In genomic region chr4:6190486-6190885, GRCh38 we compare ENCODE assay signal across 24 cellular contexts. TPM values are rescaled to one million over a fixed set of nuclear protein-coding genes. Genes with fewer than 3 reads are reported as not detected.
DNase-seq lines count a peak whose midpoint lies in the region; ATAC-seq, FAIRE-seq and TF ChIP-seq lines count a peak whose summit lies in the region.
"Had no signal": no experiment of that assay in that cellular context is flagged by ENCODE, and none has a peak within 500 bp of the region (broad histone marks: within the 10 kb centered on the region; RNA-seq: fewer than 3 reads in every experiment).

No MANE protein-coding gene starts in this region.

- no peak overlapping the region for H3K27ac ChIP-seq in endodermal cell (ENCODE audit: low read depth, low read length)
- H3K27ac ChIP-seq in spleen = no peak overlapping the region
- no peak overlapping the region for H3K27ac ChIP-seq in gastroesophageal sphincter
- no peak overlapping the region for H3K27ac ChIP-seq in right lobe of liver
- H3K27ac ChIP-seq: 22Rv1 had no signal

- DNase-seq in T-helper 1 cell (no peak), GM12892 (ENCODE audit: insufficient read length) (no peak), endodermal cell (no peak), spleen (peak; percentile 59), right lobe of liver (no peak)
- DNase-seq: CD8-positive, alpha-beta T cell; COR-L47; DMS153; DMS79 treated with DMSO at 0.1 percent for 48 hours; EL; GOT3; HFFc6; IMR-90 had no signal

- peaks cover 25% of the 10 kb centered on the region for H3K36me3 ChIP-seq in endodermal cell (ENCODE audit: control insufficient read depth, insufficient read depth, low read length)
- no peaks in the 10 kb centered on the region for H3K36me3 ChIP-seq in spleen
- no peaks in the 10 kb centered on the region for H3K36me3 ChIP-seq in gastroesophageal sphincter
- no peaks in the 10 kb centered on the region for H3K36me3 ChIP-seq in right lobe of liver
- H3K36me3 ChIP-seq: HAP-1 had no signal

- H3K27ac Mint-ChIP-seq in T-helper 1 cell treated with Interleukin-12 subunit alpha and Interleukin-12 subunit beta and Interleukin-4 antibody, amounts not matched to agents 30 μg/mL and 1 μg/mL, for 36 hours = peak overlapping the region; percentile 59
- H3K27ac Mint-ChIP-seq in endodermal cell = peak overlapping the region; percentile 30
- H3K27ac Mint-ChIP-seq: CD14-positive monocyte; CD8-positive, alpha-beta T cell; HFFc6 had no signal

- TF ChIP-seq CTCF in endodermal cell (conservative IDR thresholded peaks at IDR 0.05) (no peak), spleen (IDR thresholded peaks at IDR 0.05 in 8 of 11, conservative IDR thresholded peaks at IDR 0.05 in 3 of 11) (no peak), gastroesophageal sphincter (IDR thresholded peaks at IDR 0.05) (no peak), right lobe of liver (IDR thresholded peaks at IDR 0.05) (no peak)

- no peak overlapping the region for H3K4me3 ChIP-seq in endodermal cell (ENCODE audit: low read length)
- H3K4me3 ChIP-seq in spleen = no peak overlapping the region
- no peak overlapping the region for H3K4me3 ChIP-seq in gastroesophageal sphincter
- H3K4me3 ChIP-seq in right lobe of liver = no peak overlapping the region
- H3K4me3 ChIP-seq: HAP-1 had no signal

- H3K9ac ChIP-seq in endodermal cell (ENCODE audit: extremely low read depth, low read length, poor library complexity, severe bottlenecking) = no peak overlapping the region

- H3K27me3 ChIP-seq in endodermal cell (ENCODE audit: control insufficient read depth, insufficient read depth, low read length, poor library complexity, severe bottlenecking) = no peaks in the 10 kb centered on the region
- H3K27me3 ChIP-seq in spleen (replicated peaks in 1 of 7) = peaks cover 0 to 52% (median 0%) of the 10 kb centered on the region in 7 donors
- peaks cover 75% of the 10 kb centered on the region for H3K27me3 ChIP-seq in gastroesophageal sphincter
- H3K27me3 ChIP-seq in right lobe of liver = no peaks in the 10 kb centered on the region

- H3K9me3 ChIP-seq in endodermal cell (ENCODE audit: control insufficient read depth, low read length) (peaks cover 30% of the 10 kb centered on the region), spleen (peaks cover 0 to 30% (median 18%) of the 10 kb centered on the region in 8 donors), gastroesophageal sphincter (peaks cover 0 to 30% (median 0%) of the 10 kb centered on the region in 3 donors), right lobe of liver (no peaks in the 10 kb centered on the region)
- H3K9me3 ChIP-seq: HAP-1 had no signal

- TF ChIP-seq POLR2A in GM12892 (IDR thresholded peaks at IDR 0.05; ENCODE audit: low read depth, low read length) (no peak), spleen (IDR thresholded peaks at IDR 0.05) (no peak), gastroesophageal sphincter (IDR thresholded peaks at IDR 0.05) (no peak), right lobe of liver (IDR thresholded peaks at IDR 0.05) (no peak)

- TF ChIP-seq EP300 in gastroesophageal sphincter (IDR thresholded peaks at IDR 0.05) = no peak

- peaks cover 38% of the 10 kb centered on the region for H3K36me3 Mint-ChIP-seq in T-helper 1 cell treated with Interleukin-12 subunit alpha and Interleukin-12 subunit beta and Interleukin-4 antibody, amounts not matched to agents 30 μg/mL and 1 μg/mL, for 36 hours (ENCODE audit: low read depth)
- peaks cover 32% of the 10 kb centered on the region for H3K36me3 Mint-ChIP-seq in endodermal cell (ENCODE audit: low read depth)
- H3K36me3 Mint-ChIP-seq: CD14-positive monocyte; CD8-positive, alpha-beta T cell had no signal

- H3K4me3 Mint-ChIP-seq in T-helper 1 cell treated with Interleukin-12 subunit alpha and Interleukin-12 subunit beta and Interleukin-4 antibody, amounts not matched to agents 30 μg/mL and 1 μg/mL, for 36 hours = no peak overlapping the region
- no peak overlapping the region for H3K4me3 Mint-ChIP-seq in endodermal cell
- H3K4me3 Mint-ChIP-seq: CD14-positive monocyte; CD8-positive, alpha-beta T cell; HFFc6 had no signal

- no peaks in the 10 kb centered on the region for H3K4me1 ChIP-seq in endodermal cell (ENCODE audit: control insufficient read depth, insufficient read depth, low read length)
- no peaks in the 10 kb centered on the region for H3K4me1 ChIP-seq in spleen
- no peaks in the 10 kb centered on the region for H3K4me1 ChIP-seq in gastroesophageal sphincter
- no peaks in the 10 kb centered on the region for H3K4me1 ChIP-seq in right lobe of liver
- H3K4me1 ChIP-seq: HAP-1 had no signal

- intact Hi-C loops in spleen (cut with DNase I; ENCODE audit: low total_unique reads) (no loop called here), right lobe of liver (cut with DNase I) (no loop called here)

- 94 to 100% methylated on average over 2 to 8 of the region's 8 CpGs for WGBS in endodermal cell (ENCODE audit: insufficient coverage in 1 of 2, insufficient read length in 1 of 2), 2 experiments
- WGBS in spleen, 5 donors = 78 to 87% (median 83%) methylated on average over 7 to 8 of the region's 8 CpGs
- 83% methylated on average over 1 of the region's 8 CpGs; no CpG with 5 or more reads in 1 of the 2 donors for WGBS in gastroesophageal sphincter (ENCODE audit: low coverage in 1 of 2), 2 donors
- WGBS in right lobe of liver (ENCODE audit: insufficient coverage, low coverage, low lambda C conversion rate, missing lambda C conversion rate) = 57% methylated on average over 3 of the region's 8 CpGs

- FAIRE-seq in GM12892 (lab: Jason Lieb, UNC) = peak; percentile 48
- FAIRE-seq: D721Med, G401.6, GM12891 had no signal

- ATAC-seq in gastroesophageal sphincter (no peak), right lobe of liver (no peak)
- ATAC-seq: CD8-positive, alpha-beta T cell had no signal

- peaks cover 57% of the 10 kb centered on the region for H3K4me1 Mint-ChIP-seq in T-helper 1 cell treated with Interleukin-12 subunit alpha and Interleukin-12 subunit beta and Interleukin-4 antibody, amounts not matched to agents 30 μg/mL and 1 μg/mL, for 36 hours (ENCODE audit: low read depth)
- H3K4me1 Mint-ChIP-seq in endodermal cell = peaks cover 26% of the 10 kb centered on the region
- H3K4me1 Mint-ChIP-seq: CD14-positive monocyte had no signal

- H3K9me3 Mint-ChIP-seq in T-helper 1 cell treated with Interleukin-12 subunit alpha and Interleukin-12 subunit beta and Interleukin-4 antibody, amounts not matched to agents 30 μg/mL and 1 μg/mL, for 36 hours = peaks cover 9% of the 10 kb centered on the region
- peaks cover 25% of the 10 kb centered on the region for H3K9me3 Mint-ChIP-seq in endodermal cell

- no peaks in the 10 kb centered on the region for H3K27me3 Mint-ChIP-seq in T-helper 1 cell treated with Interleukin-12 subunit alpha and Interleukin-12 subunit beta and Interleukin-4 antibody, amounts not matched to agents 30 μg/mL and 1 μg/mL, for 36 hours (ENCODE audit: low read depth)
- no peaks in the 10 kb centered on the region for H3K27me3 Mint-ChIP-seq in endodermal cell (ENCODE audit: insufficient read depth)

RNA-seq across cellular contexts. Expression of gene JAKMIP1, which starts 9.9 kb away (rescaled TPM):
- polyA plus RNA-seq in GM12892 (2012; ENCODE audit: missing spikeins) = 16.0 TPM
- total RNA-seq in endodermal cell (10 to 100 TPM; 10.4 to 11.2 TPM), spleen (1 to 10 TPM; 1.5 to 8.7 (median 3.4) TPM), gastroesophageal sphincter (1 to 10 TPM in 2 of 4 donors, under 1 TPM in 1, not detected in 1; 0.39 to 4.5 (median 1.9) TPM), right lobe of liver (under 1 TPM in 1 of 6 experiments, not detected in 5; 0.12 TPM)
- 2.0 TPM for polyA plus RNA-seq in endodermal cell (2013, experiment 1 of 2)
- 3.6 TPM for polyA plus RNA-seq in endodermal cell (2013, experiment 2 of 2)
- 1 to 10 TPM in 1 of 3 donors, under 1 TPM in 2; 0.37 to 1.2 (median 0.77) TPM for polyA plus RNA-seq in spleen
- total RNA-seq: A673, HFFc6, HT-29, IMR-90 had no signal
- polyA plus RNA-seq: BJ, IMR-90 had no signal
